ENCODE assay signal across 10 cellular contexts in the genomic region with DNA sequence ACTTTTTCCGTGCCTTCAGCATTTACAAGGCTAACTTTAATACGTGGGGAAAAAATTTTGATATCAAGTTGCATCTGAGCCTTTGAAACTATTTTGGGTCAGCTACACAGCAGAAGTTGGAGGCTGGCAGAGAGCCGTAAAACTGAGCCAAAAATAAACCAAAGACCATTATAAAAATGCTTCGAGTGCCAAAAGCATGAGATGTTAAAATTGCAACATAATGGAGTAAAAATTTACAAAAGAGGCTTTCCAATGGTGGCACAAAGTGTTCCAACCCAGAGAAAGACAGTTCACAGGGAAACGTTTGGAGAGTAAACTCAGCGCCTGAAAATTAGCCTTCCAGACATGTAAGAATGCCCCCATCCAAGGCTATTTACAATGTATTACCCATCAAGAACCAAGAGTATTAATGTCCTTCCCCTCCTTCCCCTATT.
DNase-seq lines count a peak whose midpoint lies in the region; ATAC-seq and TF ChIP-seq lines count a peak whose summit lies in the region.
"Had no signal": no experiment of that assay in that cellular context is flagged by ENCODE, and none has a peak within 500 bp of the region (broad histone marks: within the 10 kb centered on the region; RNA-seq: fewer than 3 reads in every experiment).

No MANE protein-coding gene starts in this region.

- DNase-seq in AG09309 (ENCODE audit: low read depth) (peak; percentile 71), RPMI7951 (ENCODE audit: low read depth) (peak; percentile 66), fibroblast of peridontal ligament (ENCODE audit: extremely low read depth) (peak; percentile 97), renal cortical epithelial cell (ENCODE audit: low read depth) (peak; percentile 75), NCI-H1694 treated with DMSO at 0.1 percent for 48 hours (lab: John Stamatoyannopoulos, UW) (no peak), NCI-H1930 (lab: John Stamatoyannopoulos, UW) (no peak), MM.1S (no peak)
- DNase-seq: activated CD8-positive, alpha-beta memory T cell treated with anti-CD3 and anti-CD28 coated beads for 24 hours; NCI-H187 had no signal

- no peak overlapping the region for H3K27ac ChIP-seq in MM.1S (ENCODE audit: low read length)

- no peak overlapping the region for H3K4me2 ChIP-seq in MM.1S (ENCODE audit: low read depth, low read length)

- H2AFZ ChIP-seq in MM.1S (ENCODE audit: low read length), result no peak overlapping the region

- no peak overlapping the region for H3K9ac ChIP-seq in MM.1S (ENCODE audit: low read length)

- H3F3A ChIP-seq in MM.1S (ENCODE audit: insufficient read depth, low read length), result no peaks in the 10 kb centered on the region

- H3K9me3 ChIP-seq in MM.1S (replicated peaks; ENCODE audit: insufficient read depth, low read length), result no peaks in the 10 kb centered on the region

- no peak for ATAC-seq in HG03460 (IDR thresholded peaks at IDR 0.05; ENCODE audit: unreplicated experiment)

- H4K20me1 ChIP-seq in MM.1S (ENCODE audit: insufficient read depth, low read length), result no peaks in the 10 kb centered on the region

- H3K79me2 ChIP-seq in MM.1S (ENCODE audit: low read length), result no peaks in the 10 kb centered on the region

- H3K36me3 ChIP-seq in MM.1S (replicated peaks; ENCODE audit: insufficient read depth, low read length), result no peaks in the 10 kb centered on the region

- no peak for TF ChIP-seq CTCF in AG09309 (IDR thresholded peaks at IDR 0.05; ENCODE audit: control insufficient read depth, insufficient read depth, low read depth, low read length, missing control alignments)
- TF ChIP-seq CTCF in MM.1S (IDR thresholded peaks at IDR 0.05; ENCODE audit: low read length), result no peak

- H3K4me1 ChIP-seq in MM.1S (ENCODE audit: low read length), result no peaks in the 10 kb centered on the region

- H3K9me2 ChIP-seq in MM.1S (replicated peaks; ENCODE audit: insufficient read depth, low read length), result no peaks in the 10 kb centered on the region

- H3K27me3 ChIP-seq in MM.1S (replicated peaks; ENCODE audit: insufficient read depth, low read length), result no peaks in the 10 kb centered on the region

- H3K4me3 ChIP-seq in AG09309 (ENCODE audit: control insufficient read depth, low read depth, low read length) (no peak overlapping the region), MM.1S (ENCODE audit: low read length) (no peak overlapping the region)

Comparison
In these comparisons a context has a peak if more than half of its experiments do, and no peak if none do; other contexts are left out.
1. DNase-seq: peak in AG09309 (single experiment), RPMI7951 (single experiment), fibroblast of peridontal ligament (single experiment) and renal cortical epithelial cell (single experiment); none in NCI-H1694 treated with DMSO at 0.1 percent for 48 hours (single experiment), NCI-H1930 (0 of 2) and MM.1S (single experiment).